In genomic region chr12:88187571-88187970, GRCh38 we compare ENCODE assay signal across 2 cellular contexts.
A peak's percentile ranks its signal among the peaks of the same experiment; 100 is the strongest.
TF ChIP-seq lines count a peak whose summit lies in the region.

No MANE protein-coding gene starts in this region.

TF ChIP-seq in HepG2, 621 proteins besides CTCF, POLR2A, EP300 and RAD21:
- no peak for TF ChIP-seq PTBP1 (IDR thresholded peaks at IDR 0.05; ENCODE audit: low read depth, low read length, poor library complexity, severe bottlenecking)
- TF ChIP-seq SALL2 (CRISPR knock-in tag; IDR thresholded peaks at IDR 0.05), result no peak
- TF ChIP-seq CBX1 (IDR thresholded peaks at IDR 0.05; ENCODE audit: low read depth), result no peak
- TF ChIP-seq CEBPB (IDR thresholded peaks at IDR 0.05; ENCODE audit: borderline replicate concordance, low read depth, low read length), result peak; percentile 60
- TF ChIP-seq ARNTL (CRISPR knock-in tag; IDR thresholded peaks at IDR 0.05), result no peak
- TF ChIP-seq THAP7 (CRISPR knock-in tag; IDR thresholded peaks at IDR 0.05), result no peak

TF ChIP-seq in IMR-90, 13 proteins besides CTCF, POLR2A, EP300 and RAD21:
- peak; percentile 70 for TF ChIP-seq CEBPB (IDR thresholded peaks at IDR 0.05; ENCODE audit: low read depth, low read length)
- no peak for TF ChIP-seq RFX5 (IDR thresholded peaks at IDR 0.05; ENCODE audit: low read depth, low read length)
